Comparison of ENCODE assay signal across 9 cellular contexts in the genomic region with DNA sequence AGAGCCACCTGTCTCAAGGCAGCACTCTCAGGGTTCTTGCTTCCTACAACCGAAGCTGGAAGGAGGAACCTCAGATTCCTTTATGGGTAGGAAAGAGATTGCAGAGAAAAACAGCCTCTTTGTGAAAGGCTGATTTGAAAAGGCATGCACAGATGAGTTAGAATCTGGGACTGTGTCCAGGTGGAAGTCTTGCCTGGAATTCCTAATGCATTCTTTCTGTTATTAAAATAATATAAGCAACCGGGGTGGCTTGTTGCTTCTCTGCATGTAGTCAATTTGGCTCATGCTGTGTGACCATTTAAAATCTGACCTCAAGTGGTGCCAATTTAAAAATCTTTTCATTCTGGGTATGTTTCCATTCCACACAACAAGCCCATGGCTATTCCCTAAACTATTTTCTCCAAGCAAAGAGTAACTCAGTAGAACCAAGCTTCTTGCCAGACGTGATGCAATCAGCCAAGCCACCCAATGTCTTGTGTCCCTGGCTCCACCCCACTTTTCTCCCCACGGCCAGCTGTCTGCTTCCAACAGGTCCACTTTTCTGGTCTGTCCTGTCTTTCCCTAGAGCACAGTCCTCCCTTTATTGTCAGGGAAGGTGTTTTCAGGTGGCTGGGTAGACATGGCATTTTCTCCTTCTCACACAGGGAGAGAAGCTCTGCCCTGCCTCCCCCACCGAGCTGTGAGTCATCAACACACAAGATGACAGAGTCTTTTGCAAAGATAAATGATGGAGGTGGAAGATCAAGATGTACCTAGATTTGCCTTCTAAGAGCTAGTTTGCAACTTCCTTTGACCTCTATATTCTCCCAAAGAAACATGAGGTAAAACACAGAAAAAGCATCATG.
DNase-seq lines count a peak whose midpoint lies in the region; ATAC-seq, FAIRE-seq and TF ChIP-seq lines count a peak whose summit lies in the region.
"Had no signal": no experiment of that assay in that cellular context is flagged by ENCODE, and none has a peak within 500 bp of the region (broad histone marks: within the 10 kb centered on the region; RNA-seq: fewer than 3 reads in every experiment).

No MANE protein-coding gene starts in this region.

- H3K36me3 ChIP-seq in testis (ENCODE audit: low read depth, missing control alignments): no peaks in the 10 kb centered on the region
- H3K36me3 ChIP-seq in small intestine (ENCODE audit: control insufficient read depth in 2 of 2, insufficient read depth in 2 of 2, low read length in 2 of 2): no peaks in the 10 kb centered on the region

- H3K27me3 ChIP-seq in testis (no peaks in the 10 kb centered on the region), small intestine (ENCODE audit: control insufficient read depth in 2 of 2, insufficient read depth in 2 of 2, low read length in 2 of 2) (no peaks in the 10 kb centered on the region)

- DNase-seq in GM04503 (ENCODE audit: low read depth) (peak; percentile 70), SW480 (ENCODE audit: low spot score) (peak; percentile 15), dermis microvascular lymphatic vessel endothelial cell (ENCODE audit: low read depth in 2 of 2) (peak; percentile 40 to 57), non-pigmented ciliary epithelial cell (ENCODE audit: low read depth) (peak; percentile 34), testis (peak; percentile 80), GM13977 (ENCODE audit: low spot score) (no peak), small intestine (no peak)
- DNase-seq: natural killer cell had no signal

- H3K4me3 ChIP-seq in testis (no peak overlapping the region), small intestine (ENCODE audit: low read depth in 1 of 2, low read length in 2 of 2) (no peak overlapping the region)

- H3K4me1 ChIP-seq in testis (peaks cover 4% of the 10 kb centered on the region), small intestine (ENCODE audit: control insufficient read depth in 2 of 2, insufficient read depth in 1 of 2, low read depth in 1 of 2, low read length in 1 of 2) (no peaks in the 10 kb centered on the region)

- intact Hi-C loops in testis (cut with DNase I; ENCODE audit: low total_unique reads): no loop called here

- no peak for ATAC-seq in HG03175 (IDR thresholded peaks at IDR 0.05; ENCODE audit: unreplicated experiment)

- in situ Hi-C loops in GM13977 (cut with MboI; ENCODE audit: low pct_unique_long_range_greater_than_20kb, low sequenced_read_pairs, unreplicated experiment): no loop called here

- TF ChIP-seq POLR2A in testis (IDR thresholded peaks at IDR 0.05): no peak

- 32 to 35% methylated on average over 5 of the region's 5 CpGs for WGBS in testis, 2 donors
- WGBS in small intestine, 3 donors: 45 to 48% (median 47%) methylated on average over 5 of the region's 5 CpGs

- H3K27ac ChIP-seq in testis (peak overlapping the region in 1 of 2 donors; percentile 41), small intestine (ENCODE audit: low read depth in 1 of 2, low read length in 1 of 2) (peak overlapping the region in 1 of 2 donors; percentile 22)

- H3K9me3 ChIP-seq in testis (no peaks in the 10 kb centered on the region), small intestine (ENCODE audit: control insufficient read depth, low read depth) (no peaks in the 10 kb centered on the region)

- TF ChIP-seq CTCF in testis (IDR thresholded peaks at IDR 0.05) (no peak), GM13977 (IDR thresholded peaks at IDR 0.05; ENCODE audit: extremely low read depth, insufficient read depth, missing control alignments) (no peak)

- no peak for FAIRE-seq in small intestine (lab: Jason Lieb, UNC)

Comparison
In these comparisons a context has a peak if more than half of its experiments do, and no peak if none do; other contexts are left out.
1. DNase-seq: peak in GM04503 (single experiment), SW480 (single experiment), dermis microvascular lymphatic vessel endothelial cell (2 of 2), non-pigmented ciliary epithelial cell (single experiment) and testis (single experiment); none in GM13977 (single experiment) and small intestine (single experiment).